ENCODE assay signal across 18 cellular contexts in the genomic region with DNA sequence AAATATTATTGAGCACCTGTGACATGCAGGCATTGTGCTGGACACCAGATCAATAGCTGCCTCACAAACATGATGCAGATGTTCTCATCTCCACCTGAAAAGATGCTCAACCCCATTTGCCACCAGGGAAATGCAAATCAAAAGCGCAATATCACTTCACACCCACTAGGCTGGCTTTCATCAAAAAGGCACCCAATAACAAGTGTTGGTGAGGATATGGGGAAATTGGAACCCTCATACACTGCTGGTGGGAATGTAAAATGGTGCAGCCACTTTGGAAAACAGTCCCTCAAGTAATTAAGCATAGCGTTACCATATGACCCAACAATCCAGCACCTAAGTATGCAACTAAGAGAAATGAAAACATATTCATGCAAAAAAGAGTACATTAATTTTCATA. TPM values are rescaled to one million over a fixed set of nuclear protein-coding genes. Genes with fewer than 3 reads are reported as not detected.
DNase-seq lines count a peak whose midpoint lies in the region; ATAC-seq, FAIRE-seq and TF ChIP-seq lines count a peak whose summit lies in the region.
"Had no signal": no experiment of that assay in that cellular context is flagged by ENCODE, and none has a peak within 500 bp of the region (broad histone marks: within the 10 kb centered on the region; RNA-seq: fewer than 3 reads in every experiment).

No MANE protein-coding gene starts in this region.

- DNase-seq in HFFc6 (no peak), endothelial cell (ENCODE audit: low spot score) (no peak), mesothelial cell of epicardium (ENCODE audit: low spot score in 2 of 2, unreplicated experiment in 2 of 2) (no peak), GM19239 (ENCODE audit: insufficient read length, low spot score) (no peak), immature natural killer cell (no peak), amygdala (lab: John Stamatoyannopoulos, UW) (no peak)
- DNase-seq: ACHN; BE2C; Caco-2; CD4-positive, CD25-positive, alpha-beta regulatory T cell; CD8-positive, alpha-beta memory T cell; DMS153; DMS79 treated with DMSO at 0.1 percent for 48 hours; GF-D8; HCEC 1CT had no signal

- H3K9me3 Mint-ChIP-seq in HFFc6 (no peaks in the 10 kb centered on the region), endothelial cell (ENCODE audit: unreplicated experiment) (no peaks in the 10 kb centered on the region), mesothelial cell of epicardium (no peaks in the 10 kb centered on the region), immature natural killer cell (no peaks in the 10 kb centered on the region)
- H3K9me3 Mint-ChIP-seq: CD4-positive, CD25-positive, alpha-beta regulatory T cell; CD8-positive, alpha-beta memory T cell had no signal

- H3K36me3 Mint-ChIP-seq in HFFc6 (ENCODE audit: low read depth): no peaks in the 10 kb centered on the region
- no peaks in the 10 kb centered on the region for H3K36me3 Mint-ChIP-seq in endothelial cell (ENCODE audit: low read depth, unreplicated experiment)
- no peaks in the 10 kb centered on the region for H3K36me3 Mint-ChIP-seq in mesothelial cell of epicardium
- H3K36me3 Mint-ChIP-seq in immature natural killer cell: no peaks in the 10 kb centered on the region
- H3K36me3 Mint-ChIP-seq: CD4-positive, CD25-positive, alpha-beta regulatory T cell; CD8-positive, alpha-beta memory T cell had no signal

- no peak for ATAC-seq in HG03469 (IDR thresholded peaks at IDR 0.05; ENCODE audit: unreplicated experiment)

- H3K4me3 Mint-ChIP-seq in HFFc6: no peak overlapping the region
- no peak overlapping the region for H3K4me3 Mint-ChIP-seq in endothelial cell (ENCODE audit: unreplicated experiment)
- H3K4me3 Mint-ChIP-seq in mesothelial cell of epicardium: no peak overlapping the region
- H3K4me3 Mint-ChIP-seq in immature natural killer cell: no peak overlapping the region
- H3K4me3 Mint-ChIP-seq: CD4-positive, CD25-positive, alpha-beta regulatory T cell had no signal

- H3K27ac Mint-ChIP-seq in HFFc6 (no peak overlapping the region), endothelial cell (ENCODE audit: unreplicated experiment) (no peak overlapping the region), mesothelial cell of epicardium (no peak overlapping the region), immature natural killer cell (no peak overlapping the region)
- H3K27ac Mint-ChIP-seq: CD4-positive, CD25-positive, alpha-beta regulatory T cell; CD8-positive, alpha-beta memory T cell had no signal

- H3K4me1 Mint-ChIP-seq in HFFc6 (ENCODE audit: low read depth) (peaks cover 17% of the 10 kb centered on the region), endothelial cell (ENCODE audit: unreplicated experiment) (peaks cover 3% of the 10 kb centered on the region), mesothelial cell of epicardium (no peaks in the 10 kb centered on the region), immature natural killer cell (no peaks in the 10 kb centered on the region)
- H3K4me1 Mint-ChIP-seq: CD4-positive, CD25-positive, alpha-beta regulatory T cell; CD8-positive, alpha-beta memory T cell had no signal

- H3K27me3 Mint-ChIP-seq in HFFc6 (ENCODE audit: insufficient read depth) (no peaks in the 10 kb centered on the region), endothelial cell (ENCODE audit: unreplicated experiment) (peaks cover 1% of the 10 kb centered on the region), mesothelial cell of epicardium (ENCODE audit: low read depth) (no peaks in the 10 kb centered on the region), immature natural killer cell (ENCODE audit: low read depth in 3 of 3) (peaks cover 6 to 12% (median 12%) of the 10 kb centered on the region in 3 donors)

- no peak for FAIRE-seq in GM19239 (lab: Jason Lieb, UNC)
- FAIRE-seq: A204.1, D721Med had no signal

- peak; percentile 37 for TF ChIP-seq CTCF in HFFc6 (IDR thresholded peaks at IDR 0.05)
- TF ChIP-seq CTCF in endothelial cell (IDR thresholded peaks at IDR 0.05; ENCODE audit: unreplicated experiment): peak; percentile 19
- TF ChIP-seq CTCF in mesothelial cell of epicardium (IDR thresholded peaks at IDR 0.05; ENCODE audit: unreplicated experiment): peak; percentile 29

RNA-seq across cellular contexts. Expression of a gene that starts 24.7 kb away (rescaled TPM):
- total RNA-seq in HFFc6 (2021; fragmentation: NEBNext Ultra II Directional; extraction: Animal tissue kit (Norgen Biotek cat#: 25700)): 10 to 100 TPM; 34.2 to 42.4 (median 37.2) TPM
- total RNA-seq in endothelial cell (ENCODE audit: unreplicated experiment): 0.13 TPM
- total RNA-seq in mesothelial cell of epicardium: 0.07 TPM in 1 of 3 replicates, not detected in the others
- not detected for polyA plus RNA-seq in immature natural killer cell
- total RNA-seq: Caco-2; CD4-positive, CD25-positive, alpha-beta regulatory T cell; CD8-positive, alpha-beta memory T cell had no signal
- polyA plus RNA-seq: CD4-positive, CD25-positive, alpha-beta regulatory T cell; CD8-positive, alpha-beta memory T cell had no signal

Comparison
In these comparisons a context has a peak if more than half of its experiments do, and no peak if none do; other contexts are left out.
1. RNA of a gene that starts 24.7 kb away (total RNA-seq): 34.2 to 42.4 TPM in HFFc6; 0.13 TPM in endothelial cell (single experiment) and 0.07 TPM in mesothelial cell of epicardium; every median in the first group is over 10 times any median in the second.
2. Peak in every context shown above with its lines, with median percentiles within 50 percentile points of each other: CTCF ChIP-seq.